Comparison of ENCODE assay signal across 16 cellular contexts in genomic region chr3:197303452-197303851, GRCh38.
"Had no signal": no experiment of that assay in that cellular context is flagged by ENCODE, and none has a peak within 500 bp of the region (broad histone marks: within the 10 kb centered on the region; RNA-seq: fewer than 3 reads in every experiment).

No MANE protein-coding gene starts in this region.

- H3K4me3 ChIP-seq: left ventricle myocardium inferior, ovary, transverse colon had no signal

- H3K27ac Mint-ChIP-seq: activated B cell treated with CpG ODN at 0.5 μM for 24 hours; activated CD4-positive, alpha-beta T cell treated with anti-CD3 and anti-CD28 coated beads, Interleukin-2, amount 10 ng/mL, durations not matched to agents 24 days and 14 days; activated naive CD8-positive, alpha-beta T cell treated with anti-CD3 and anti-CD28 coated beads, Interleukin-2, amount 10 ng/mL, durations not matched to agents 7 days and 5 days; activated T-cell treated with anti-CD3 and anti-CD28 coated beads, Interleukin-2, amount 50 U/mL, for 72 hours; endodermal cell; stimulated activated memory B cell treated with anti-CD40 and anti-IgM and Interleukin-4, amounts not matched to agents 10 μg/mL and 1 μg/mL and 100 μg/mL, for 72 hours had no signal

- H3K9me3 Mint-ChIP-seq: activated B cell treated with CpG ODN at 0.5 μM for 24 hours; activated CD4-positive, alpha-beta T cell treated with anti-CD3 and anti-CD28 coated beads, Interleukin-2, amount 10 ng/mL, durations not matched to agents 24 days and 14 days; endodermal cell; stimulated activated memory B cell treated with anti-CD40 and anti-IgM and Interleukin-4, amounts not matched to agents 10 μg/mL and 1 μg/mL and 100 μg/mL, for 72 hours had no signal

- H3K27ac ChIP-seq: left ventricle myocardium inferior, ovary, transverse colon had no signal

- H3K4me3 Mint-ChIP-seq: activated B cell treated with CpG ODN at 0.5 μM for 24 hours; activated CD4-positive, alpha-beta T cell treated with anti-CD3 and anti-CD28 coated beads, Interleukin-2, amount 10 ng/mL, durations not matched to agents 24 days and 14 days; activated naive CD8-positive, alpha-beta T cell treated with anti-CD3 and anti-CD28 coated beads, Interleukin-2, amount 10 ng/mL, durations not matched to agents 7 days and 5 days; activated T-cell treated with anti-CD3 and anti-CD28 coated beads, Interleukin-2, amount 50 U/mL, for 72 hours; endodermal cell; stimulated activated memory B cell treated with anti-CD40 and anti-IgM and Interleukin-4, amounts not matched to agents 10 μg/mL and 1 μg/mL and 100 μg/mL, for 72 hours had no signal

- FAIRE-seq: kidney, TTC549 had no signal

- DNase-seq: activated B cell treated with CpG ODN at 0.5 μM for 24 hours; activated CD4-positive, alpha-beta T cell treated with anti-CD3 and anti-CD28 coated beads, Interleukin-2, amount 10 ng/mL, durations not matched to agents 24 days and 14 days; activated CD8-positive, alpha-beta memory T cell treated with anti-CD3 and anti-CD28 coated beads, Interleukin-2, amount 50 U/mL, for 48 hours; activated naive CD8-positive, alpha-beta T cell treated with anti-CD3 and anti-CD28 coated beads, Interleukin-2, amount 10 ng/mL, durations not matched to agents 7 days and 5 days; activated T-cell treated with anti-CD3 and anti-CD28 coated beads, Interleukin-2, amount 50 U/mL, for 72 hours; anterior cingulate cortex; endodermal cell; erythroblast; hippocampal formation; kidney; left ventricle myocardium inferior; mesendoderm; ovary; transverse colon had no signal

- H3K36me3 ChIP-seq: left ventricle myocardium inferior, ovary, transverse colon had no signal

- H3K9me3 ChIP-seq: left ventricle myocardium inferior, ovary, transverse colon had no signal

- H3K27me3 ChIP-seq: ovary, transverse colon had no signal

- H3K36me3 Mint-ChIP-seq: activated naive CD8-positive, alpha-beta T cell treated with anti-CD3 and anti-CD28 coated beads, Interleukin-2, amount 10 ng/mL, durations not matched to agents 7 days and 5 days; stimulated activated memory B cell treated with anti-CD40 and anti-IgM and Interleukin-4, amounts not matched to agents 10 μg/mL and 1 μg/mL and 100 μg/mL, for 72 hours had no signal

- ATAC-seq: activated T-cell treated with anti-CD3 and anti-CD28 coated beads, Interleukin-2, amount 50 U/mL, for 72 hours; stimulated activated memory B cell treated with anti-CD40 and anti-IgM and Interleukin-4, amounts not matched to agents 10 μg/mL and 1 μg/mL and 100 μg/mL, for 72 hours had no signal
